8 cellular contexts compared by ENCODE assay signal in genomic region chr13:107867701-107868661, GRCh38.
DNase-seq lines count a peak whose midpoint lies in the region; ATAC-seq and TF ChIP-seq lines count a peak whose summit lies in the region.

No MANE protein-coding gene starts in this region.

- WGBS in tibial nerve, 2 donors: 1 to 2% methylated on average over 11 to 78 of the region's 81 CpGs

- peaks cover 14% of the 10 kb centered on the region for H3K9me3 Mint-ChIP-seq in MCF 10A (ENCODE audit: unreplicated experiment)

- intact Hi-C loops in MCF 10A (cut with micrococcal nuclease): no loop called here

- CTCF ChIA-PET in MCF 10A (lab: Yijun Ruan, JAX): no interaction called here

- TF ChIP-seq EP300 in tibial nerve (IDR thresholded peaks at IDR 0.05): no peak

- no peak overlapping the region for H3K27ac Mint-ChIP-seq in MCF 10A (ENCODE audit: low read depth, unreplicated experiment)

- BruUV-seq in MCF 10A (replicated peaks; lab: Mats Ljungman, UMichigan): no TSS peak

- DNase-seq in T47D (ENCODE audit: low read depth in 1 of 2, low spot score in 1 of 2) (peak; percentile 65 to 72), MCF 10A (ENCODE audit: unreplicated experiment) (no peak), NCI-H748 (lab: John Stamatoyannopoulos, UW; ENCODE audit: unreplicated experiment) (peak; percentile 87), medulla oblongata (ENCODE audit: extremely low spot score) (peak; percentile 37), tibial nerve (ENCODE audit: low spot score in 2 of 2) (no peak), A172 (ENCODE audit: low spot score) (no peak)

- H3K27ac ChIP-seq in cingulate gyrus (ENCODE audit: low read depth, low read length) (peak overlapping the region; percentile 29), tibial nerve (no peak overlapping the region)

- no peaks in the 10 kb centered on the region for H3K36me3 ChIP-seq in tibial nerve

- in situ Hi-C loops in T47D (cut with HindIII; ENCODE audit: low pct_unique_long_range_greater_than_20kb, low sequenced_read_pairs): no loop called here

- H3K9me3 ChIP-seq in tibial nerve: no peaks in the 10 kb centered on the region

- peak overlapping the region; percentile 9 to 52 (median 19) for H3K4me3 ChIP-seq in tibial nerve

- TF ChIP-seq POLR2A in tibial nerve (IDR thresholded peaks at IDR 0.05): no peak

- peaks cover 6% of the 10 kb centered on the region for H3K36me3 Mint-ChIP-seq in MCF 10A (ENCODE audit: insufficient read depth, unreplicated experiment)

- peaks cover 5% of the 10 kb centered on the region for H3K4me1 Mint-ChIP-seq in MCF 10A (ENCODE audit: insufficient read depth, unreplicated experiment)

- H3K27me3 ChIP-seq in tibial nerve: peaks cover 0 to 44% of the 10 kb centered on the region in 2 donors

- no peak for ATAC-seq in HG02852 (IDR thresholded peaks at IDR 0.05; ENCODE audit: unreplicated experiment)

- H3K4me3 Mint-ChIP-seq in MCF 10A (ENCODE audit: unreplicated experiment): no peak overlapping the region

- peaks cover 12% of the 10 kb centered on the region for H3K27me3 Mint-ChIP-seq in MCF 10A (ENCODE audit: insufficient read depth, unreplicated experiment)

- TF ChIP-seq CTCF in MCF 10A (IDR thresholded peaks at IDR 0.05; ENCODE audit: unreplicated experiment) (no peak), tibial nerve (IDR thresholded peaks at IDR 0.05) (no peak)

- H3K4me1 ChIP-seq in tibial nerve: peaks cover 0 to 31% (median 2%) of the 10 kb centered on the region in 4 donors

- POLR2A ChIA-PET in MCF 10A (lab: Yijun Ruan, JAX): no interaction called here

Comparison
In these comparisons a context has a peak if more than half of its experiments do, and no peak if none do; other contexts are left out.
1. DNase-seq: peak in T47D (2 of 2), NCI-H748 (single experiment) and medulla oblongata (single experiment); none in MCF 10A (single experiment), tibial nerve (0 of 2) and A172 (single experiment).